13 cellular contexts compared by ENCODE assay signal in the genomic region with DNA sequence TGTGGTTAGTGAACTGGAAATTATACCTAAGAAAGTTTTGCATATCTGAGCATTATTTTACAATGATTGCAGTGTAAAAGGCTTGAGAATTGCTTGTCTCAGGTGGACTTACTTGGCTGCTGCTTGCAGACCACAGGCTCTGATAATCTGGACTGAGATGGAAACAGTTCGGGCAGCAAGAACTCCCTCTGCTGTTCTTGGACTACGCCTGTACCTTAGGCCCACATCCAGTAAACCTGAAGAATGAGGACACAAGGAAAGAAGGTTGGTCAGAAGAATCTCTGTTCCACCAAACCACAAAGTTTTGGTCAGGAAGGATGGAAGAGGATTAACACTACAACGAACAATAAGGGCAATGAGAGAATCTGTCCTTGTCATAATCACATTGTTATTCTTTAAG.
DNase-seq lines count a peak whose midpoint lies in the region; TF ChIP-seq lines count a peak whose summit lies in the region.
"Had no signal": no experiment of that assay in that cellular context is flagged by ENCODE, and none has a peak within 500 bp of the region (broad histone marks: within the 10 kb centered on the region; RNA-seq: fewer than 3 reads in every experiment).

No MANE protein-coding gene starts in this region.

- no peak overlapping the region for H3K4me3 ChIP-seq in OCI-LY7 (ENCODE audit: low read depth, low read length, poor library complexity, severe bottlenecking)
- H3K4me3 ChIP-seq in endodermal cell (ENCODE audit: low read length): no peak overlapping the region
- H3K4me3 ChIP-seq in retinal pigment epithelial cell (ENCODE audit: low read length): no peak overlapping the region

- H3K4me2 ChIP-seq in OCI-LY7 (ENCODE audit: low read length): no peak overlapping the region

- no peak overlapping the region for H3K4me3 Mint-ChIP-seq in activated naive CD4-positive, alpha-beta T cell treated with anti-CD3 and anti-CD28 coated beads, Interleukin-2, amount 10 ng/mL, durations not matched to agents 7 days and 5 days
- H3K4me3 Mint-ChIP-seq in endodermal cell: no peak overlapping the region
- H3K4me3 Mint-ChIP-seq: effector memory CD8-positive, alpha-beta T cell; naive thymus-derived CD4-positive, alpha-beta T cell had no signal

- TF ChIP-seq CTCF in OCI-LY7 (conservative IDR thresholded peaks at IDR 0.05; ENCODE audit: low read length): peak; percentile 45; the same call in 1 of the 2 replicates
- TF ChIP-seq CTCF in endodermal cell (conservative IDR thresholded peaks at IDR 0.05): peak; percentile 44
- TF ChIP-seq CTCF in retinal pigment epithelial cell (conservative IDR thresholded peaks at IDR 0.05; ENCODE audit: low read depth, low read length): peak; percentile 29

- H3K27me3 Mint-ChIP-seq in activated naive CD4-positive, alpha-beta T cell treated with anti-CD3 and anti-CD28 coated beads, Interleukin-2, amount 10 ng/mL, durations not matched to agents 7 days and 5 days: no peaks in the 10 kb centered on the region
- H3K27me3 Mint-ChIP-seq in endodermal cell (ENCODE audit: insufficient read depth): no peaks in the 10 kb centered on the region
- H3K27me3 Mint-ChIP-seq: effector memory CD8-positive, alpha-beta T cell; naive thymus-derived CD4-positive, alpha-beta T cell had no signal

- 91 to 100% methylated on average over 2 of the region's 3 CpGs for WGBS in endodermal cell (ENCODE audit: insufficient coverage in 1 of 2, insufficient read length in 1 of 2), 2 experiments

- POLR2A ChIA-PET in OCI-LY7 (lab: Charles Lee): no interaction called here

- H3K4me1 ChIP-seq in OCI-LY7 (ENCODE audit: insufficient read depth, low read length, poor library complexity, severe bottlenecking) (no peaks in the 10 kb centered on the region), endodermal cell (ENCODE audit: control insufficient read depth, insufficient read depth, low read length) (peaks cover 8% of the 10 kb centered on the region)

- H3K9me3 ChIP-seq in OCI-LY7 (ENCODE audit: low read length) (no peaks in the 10 kb centered on the region), endodermal cell (ENCODE audit: control insufficient read depth, low read length) (no peaks in the 10 kb centered on the region)

- intact Hi-C loops in OCI-LY7 (cut with micrococcal nuclease; ENCODE audit: unreplicated experiment): loop anchor here (2.0 kb wide), 1 partner anchor 126 kb away; no protein-coding TSS in a partner anchor

- no peaks in the 10 kb centered on the region for H3K27me3 ChIP-seq in endodermal cell (ENCODE audit: control insufficient read depth, insufficient read depth, low read length, poor library complexity, severe bottlenecking)

- H3K9me2 ChIP-seq in OCI-LY7 (ENCODE audit: insufficient read depth, low read length): no peaks in the 10 kb centered on the region

- H3K36me3 Mint-ChIP-seq in activated naive CD4-positive, alpha-beta T cell treated with anti-CD3 and anti-CD28 coated beads, Interleukin-2, amount 10 ng/mL, durations not matched to agents 7 days and 5 days: peaks cover 13% of the 10 kb centered on the region
- H3K36me3 Mint-ChIP-seq in endodermal cell (ENCODE audit: low read depth): peaks cover 4% of the 10 kb centered on the region

- CTCF ChIA-PET in activated naive CD4-positive, alpha-beta T cell treated with anti-CD3 and anti-CD28 coated beads, Interleukin-2, amount 10 ng/mL, durations not matched to agents 7 days and 5 days (lab: Charles Lee): no interaction called here
- CTCF ChIA-PET in OCI-LY7 (lab: Charles Lee; ENCODE audit: unreplicated experiment): no interaction called here

- H3K9me3 Mint-ChIP-seq in activated naive CD4-positive, alpha-beta T cell treated with anti-CD3 and anti-CD28 coated beads, Interleukin-2, amount 10 ng/mL, durations not matched to agents 7 days and 5 days: no peaks in the 10 kb centered on the region
- H3K9me3 Mint-ChIP-seq in endodermal cell: no peaks in the 10 kb centered on the region
- H3K9me3 Mint-ChIP-seq: effector memory CD8-positive, alpha-beta T cell; naive thymus-derived CD4-positive, alpha-beta T cell had no signal

- H3K27ac ChIP-seq in OCI-LY7 (ENCODE audit: low read depth, low read length, poor library complexity, severe bottlenecking) (no peak overlapping the region), endodermal cell (ENCODE audit: low read depth, low read length) (no peak overlapping the region)

- H3K27ac Mint-ChIP-seq in activated naive CD4-positive, alpha-beta T cell treated with anti-CD3 and anti-CD28 coated beads, Interleukin-2, amount 10 ng/mL, durations not matched to agents 7 days and 5 days: no peak overlapping the region
- H3K27ac Mint-ChIP-seq in endodermal cell: no peak overlapping the region
- H3K27ac Mint-ChIP-seq: effector memory CD8-positive, alpha-beta T cell; naive thymus-derived CD4-positive, alpha-beta T cell had no signal

- H3K9ac ChIP-seq in endodermal cell (ENCODE audit: extremely low read depth, low read length, poor library complexity, severe bottlenecking): no peak overlapping the region

- BruUV-seq in OCI-LY7 (replicated peaks; lab: Mats Ljungman, UMichigan): no TSS peak

- H3K36me3 ChIP-seq in OCI-LY7 (ENCODE audit: insufficient read depth, low read length) (peaks cover 73% of the 10 kb centered on the region), endodermal cell (ENCODE audit: control insufficient read depth, insufficient read depth, low read length) (peaks cover 54% of the 10 kb centered on the region)

- no peaks in the 10 kb centered on the region for H3K79me2 ChIP-seq in OCI-LY7 (ENCODE audit: insufficient read depth, low read depth, low read length)

- no peaks in the 10 kb centered on the region for H4K20me1 ChIP-seq in OCI-LY7 (ENCODE audit: insufficient read depth, low read length)

- no peaks in the 10 kb centered on the region for H3K4me1 Mint-ChIP-seq in activated naive CD4-positive, alpha-beta T cell treated with anti-CD3 and anti-CD28 coated beads, Interleukin-2, amount 10 ng/mL, durations not matched to agents 7 days and 5 days
- peaks cover 6% of the 10 kb centered on the region for H3K4me1 Mint-ChIP-seq in endodermal cell

- no peak overlapping the region for H2AFZ ChIP-seq in OCI-LY7 (ENCODE audit: low read length)

- peak; percentile 22 for DNase-seq in activated naive CD4-positive, alpha-beta T cell treated with anti-CD3 and anti-CD28 coated beads, Interleukin-2, amount 10 ng/mL, durations not matched to agents 7 days and 5 days
- DNase-seq in activated naive CD4-positive, alpha-beta T cell treated with Interleukin-2 at 50 U/mL for 16 hours: no peak
- DNase-seq in OCI-LY7 (ENCODE audit: low spot score) (peak; percentile 14), endodermal cell (no peak), retinal pigment epithelial cell (ENCODE audit: low read depth) (no peak), DMS153 treated with DMSO at 0.1 percent for 48 hours (lab: John Stamatoyannopoulos, UW; ENCODE audit: unreplicated experiment) (no peak), HPDE6-E6E7 (ENCODE audit: extremely low spot score) (no peak), DMS114 treated with DMSO at 0.1 percent for 48 hours (lab: John Stamatoyannopoulos, UW; ENCODE audit: unreplicated experiment) (no peak)
- DNase-seq: activated CD4-positive, alpha-beta T cell treated with anti-CD3 and anti-CD28 coated beads, Interleukin-2, amount 50 U/mL, for 1 hour; activated naive CD4-positive, alpha-beta T cell; effector memory CD8-positive, alpha-beta T cell; small intestine had no signal

Comparison
In these comparisons a context has a peak if more than half of its experiments do, and no peak if none do; other contexts are left out.
1. DNase-seq: peak in activated naive CD4-positive, alpha-beta T cell treated with anti-CD3 and anti-CD28 coated beads, Interleukin-2, amount 10 ng/mL, durations not matched to agents 7 days and 5 days (single experiment) and OCI-LY7 (single experiment); none in activated naive CD4-positive, alpha-beta T cell treated with Interleukin-2 at 50 U/mL for 16 hours (single experiment), endodermal cell (single experiment), retinal pigment epithelial cell (single experiment), DMS153 treated with DMSO at 0.1 percent for 48 hours (single experiment), HPDE6-E6E7 (single experiment) and DMS114 treated with DMSO at 0.1 percent for 48 hours (single experiment).
2. Peak in every context shown above with its lines, with median percentiles within 50 percentile points of each other: CTCF ChIP-seq.